Comparison of ENCODE assay signal across 9 cellular contexts in the genomic region with DNA sequence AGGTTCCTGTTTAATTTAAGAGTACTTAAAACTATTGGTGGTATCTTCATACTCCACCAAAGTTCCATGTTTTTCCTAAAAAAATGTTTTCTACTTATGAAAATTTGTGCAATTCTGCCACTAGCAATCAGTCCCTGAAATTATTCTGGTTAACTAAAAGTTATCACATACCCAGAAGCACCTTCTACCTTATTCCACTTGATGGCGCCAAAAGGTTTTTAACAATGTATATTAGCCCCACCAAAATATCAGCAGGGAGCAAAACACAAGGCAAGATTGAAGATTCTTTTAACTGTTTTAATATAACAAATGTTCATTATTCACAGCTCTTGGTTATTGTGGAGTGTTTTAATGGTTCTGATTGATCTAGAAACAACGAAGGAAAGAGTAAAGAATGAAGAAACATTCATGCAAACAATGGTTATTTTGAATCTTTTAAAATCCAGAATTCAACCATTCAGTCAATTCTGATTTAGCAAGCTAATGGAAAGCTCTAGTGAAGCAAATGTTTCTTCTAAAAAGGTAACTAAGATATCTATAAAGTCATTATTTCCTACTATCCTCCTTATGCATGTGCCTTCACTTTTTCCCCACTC.
DNase-seq lines count a peak whose midpoint lies in the region; ATAC-seq and TF ChIP-seq lines count a peak whose summit lies in the region.
"Had no signal": no experiment of that assay in that cellular context is flagged by ENCODE, and none has a peak within 500 bp of the region (broad histone marks: within the 10 kb centered on the region; RNA-seq: fewer than 3 reads in every experiment).

No MANE protein-coding gene starts in this region.

- intact Hi-C loops in activated T-helper 2 cell treated with anti-CD3 and anti-CD28 coated beads, Interferon-gamma antibody, Interleukin-2, Interleukin-4, amounts not matched to agents 10 μg/mL and 5 μg/mL and 100 μg/mL, durations not matched to agents 14 hours and 24 hours and 36 hours (cut with micrococcal nuclease) = loop anchor here (1.0 to 10.0 kb wide), 3 partner anchors 192 to 823 kb away; no protein-coding TSS in a partner anchor

- H3K27me3 Mint-ChIP-seq in activated CD8-positive, alpha-beta T cell treated with anti-CD3 and anti-CD28 coated beads, Interleukin-2, amount 10 ng/mL, durations not matched to agents 7 days and 5 days (ENCODE audit: low read depth) = peaks cover 13% of the 10 kb centered on the region
- peaks cover 18% of the 10 kb centered on the region for H3K27me3 Mint-ChIP-seq in activated T-helper 2 cell treated with anti-CD3 and anti-CD28 coated beads, Interferon-gamma antibody, Interleukin-2, Interleukin-4, amounts not matched to agents 10 μg/mL and 5 μg/mL and 100 μg/mL, durations not matched to agents 14 hours and 24 hours and 36 hours (ENCODE audit: low read depth)

- no peak overlapping the region for H3K27ac Mint-ChIP-seq in activated CD8-positive, alpha-beta T cell treated with anti-CD3 and anti-CD28 coated beads, Interleukin-2, amount 10 ng/mL, durations not matched to agents 7 days and 5 days
- H3K27ac Mint-ChIP-seq in activated T-helper 2 cell treated with anti-CD3 and anti-CD28 coated beads, Interferon-gamma antibody, Interleukin-2, Interleukin-4, amounts not matched to agents 10 μg/mL and 5 μg/mL and 100 μg/mL, durations not matched to agents 14 hours and 24 hours and 36 hours = no peak overlapping the region
- H3K27ac Mint-ChIP-seq: IgD-negative memory B cell had no signal

- peak; percentile 59 for ATAC-seq in HG02610 (IDR thresholded peaks at IDR 0.05; ENCODE audit: unreplicated experiment)
- ATAC-seq in activated CD8-positive, alpha-beta T cell treated with anti-CD3 and anti-CD28 coated beads, Interleukin-2, amount 10 ng/mL, durations not matched to agents 7 days and 5 days = peak; percentile 70

- no peaks in the 10 kb centered on the region for H3K36me3 Mint-ChIP-seq in activated CD8-positive, alpha-beta T cell treated with anti-CD3 and anti-CD28 coated beads, Interleukin-2, amount 10 ng/mL, durations not matched to agents 7 days and 5 days (ENCODE audit: low read depth)
- no peaks in the 10 kb centered on the region for H3K36me3 Mint-ChIP-seq in activated T-helper 2 cell treated with anti-CD3 and anti-CD28 coated beads, Interferon-gamma antibody, Interleukin-2, Interleukin-4, amounts not matched to agents 10 μg/mL and 5 μg/mL and 100 μg/mL, durations not matched to agents 14 hours and 24 hours and 36 hours (ENCODE audit: low read depth)
- H3K36me3 Mint-ChIP-seq: IgD-negative memory B cell had no signal

- H3K4me1 Mint-ChIP-seq in activated CD8-positive, alpha-beta T cell treated with anti-CD3 and anti-CD28 coated beads, Interleukin-2, amount 10 ng/mL, durations not matched to agents 7 days and 5 days (ENCODE audit: low read depth) = no peaks in the 10 kb centered on the region
- H3K4me1 Mint-ChIP-seq in activated T-helper 2 cell treated with anti-CD3 and anti-CD28 coated beads, Interferon-gamma antibody, Interleukin-2, Interleukin-4, amounts not matched to agents 10 μg/mL and 5 μg/mL and 100 μg/mL, durations not matched to agents 14 hours and 24 hours and 36 hours (ENCODE audit: low read depth) = no peaks in the 10 kb centered on the region
- H3K4me1 Mint-ChIP-seq: IgD-negative memory B cell had no signal

- peak; percentile 10 for DNase-seq in AG09319 (ENCODE audit: extremely low read depth, low read depth)
- peak; percentile 53 for DNase-seq in GM10266 (ENCODE audit: extremely low spot score)
- DNase-seq in NCI-H2107 treated with DMSO at 0.1 percent for 48 hours (lab: John Stamatoyannopoulos, UW; ENCODE audit: unreplicated experiment) = peak; percentile 73
- peak; percentile 38 for DNase-seq in activated CD8-positive, alpha-beta T cell treated with anti-CD3 and anti-CD28 coated beads, Interleukin-2, amount 10 ng/mL, durations not matched to agents 7 days and 5 days
- DNase-seq in glomerular endothelial cell (ENCODE audit: extremely low read depth, low read depth, low spot score) = peak; percentile 18
- peak; percentile 42 for DNase-seq in renal cortical epithelial cell (ENCODE audit: low read depth)
- DNase-seq in activated T-helper 2 cell treated with anti-CD3 and anti-CD28 coated beads, Interferon-gamma antibody, Interleukin-2, Interleukin-4, amounts not matched to agents 10 μg/mL and 5 μg/mL and 100 μg/mL, durations not matched to agents 14 hours and 24 hours and 36 hours (ENCODE audit: low spot score) = no peak

- H3K4me3 Mint-ChIP-seq in activated CD8-positive, alpha-beta T cell treated with anti-CD3 and anti-CD28 coated beads, Interleukin-2, amount 10 ng/mL, durations not matched to agents 7 days and 5 days = no peak overlapping the region
- no peak overlapping the region for H3K4me3 Mint-ChIP-seq in activated T-helper 2 cell treated with anti-CD3 and anti-CD28 coated beads, Interferon-gamma antibody, Interleukin-2, Interleukin-4, amounts not matched to agents 10 μg/mL and 5 μg/mL and 100 μg/mL, durations not matched to agents 14 hours and 24 hours and 36 hours (ENCODE audit: low read depth)
- H3K4me3 Mint-ChIP-seq: IgD-negative memory B cell had no signal

- POLR2A ChIA-PET in activated CD8-positive, alpha-beta T cell treated with anti-CD3 and anti-CD28 coated beads, Interleukin-2, amount 10 ng/mL, durations not matched to agents 7 days and 5 days (lab: Charles Lee) = interaction anchor here (0.7 kb wide), 1 partner anchor 472 kb away, joined by 3 read pairs; no protein-coding TSS in a partner anchor

- CTCF ChIA-PET in activated CD8-positive, alpha-beta T cell treated with anti-CD3 and anti-CD28 coated beads, Interleukin-2, amount 10 ng/mL, durations not matched to agents 7 days and 5 days (lab: Charles Lee) = interaction anchor here (0.7 to 3.5 kb wide), 12 partner anchors 10 to 502 kb away, joined by 3 to 19 read pairs (median 3); partner anchors contain the start of gene PRKACB

- peak; percentile 75 for TF ChIP-seq CTCF in AG09319 (IDR thresholded peaks at IDR 0.05; ENCODE audit: low read depth, low read length)
- peak; percentile 68 for TF ChIP-seq CTCF in GM10266 (IDR thresholded peaks at IDR 0.05; ENCODE audit: control insufficient read depth, insufficient read depth, low read depth, missing control alignments)

- H3K9me3 Mint-ChIP-seq in activated CD8-positive, alpha-beta T cell treated with anti-CD3 and anti-CD28 coated beads, Interleukin-2, amount 10 ng/mL, durations not matched to agents 7 days and 5 days (ENCODE audit: insufficient read depth) = no peaks in the 10 kb centered on the region
- no peaks in the 10 kb centered on the region for H3K9me3 Mint-ChIP-seq in activated T-helper 2 cell treated with anti-CD3 and anti-CD28 coated beads, Interferon-gamma antibody, Interleukin-2, Interleukin-4, amounts not matched to agents 10 μg/mL and 5 μg/mL and 100 μg/mL, durations not matched to agents 14 hours and 24 hours and 36 hours
- H3K9me3 Mint-ChIP-seq: IgD-negative memory B cell had no signal
